1 cellular context compared by ENCODE assay signal in the genomic region with DNA sequence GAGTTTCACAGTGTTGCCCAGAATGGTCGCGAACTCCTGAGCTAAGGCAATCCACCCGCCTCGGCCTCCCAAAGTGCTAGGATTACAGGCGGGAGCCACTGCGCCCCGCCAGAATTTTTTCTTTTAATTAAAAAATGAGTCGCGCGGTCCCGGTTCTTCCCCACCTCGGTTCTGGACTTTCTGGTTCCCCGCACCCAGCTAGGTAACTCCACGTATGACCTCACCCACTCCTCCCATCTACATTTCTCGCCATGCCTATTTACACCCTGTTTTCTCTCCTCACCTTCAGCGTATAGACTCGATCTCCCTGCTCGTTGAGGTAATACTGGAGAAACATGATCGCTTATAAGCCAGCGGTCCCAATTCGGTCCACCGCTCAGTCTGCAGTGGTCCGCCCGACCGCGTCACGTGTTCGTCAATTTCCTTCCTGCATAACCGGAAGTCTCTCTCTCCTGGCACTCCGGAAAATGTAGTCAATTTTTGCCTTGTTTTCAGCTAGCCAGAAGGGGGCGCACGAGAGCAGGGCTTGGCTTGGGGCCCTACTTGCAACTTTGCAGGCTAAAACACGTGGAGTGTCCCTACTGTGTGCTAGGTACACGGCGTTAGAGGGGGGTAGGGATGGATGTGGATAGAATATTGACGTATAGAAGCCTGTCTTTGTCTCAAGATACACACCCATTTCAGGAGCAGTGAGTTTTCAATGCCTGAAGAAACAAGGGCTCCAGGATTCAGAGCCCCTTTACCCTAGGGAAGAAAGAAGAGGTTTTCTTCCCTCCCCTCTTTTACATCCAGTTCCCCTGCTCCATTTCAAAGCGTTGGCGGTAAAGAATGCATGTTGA.
TF ChIP-seq lines count a peak whose summit lies in the region.

TSS of gene NOP10 (minus strand) at position 400 of the 839 bp plus-strand sequence. CDS start at position 337, 63 bp downstream.
TSS of gene NUTM1 (plus strand) at position 579 of the 839 bp plus-strand sequence. CDS start 382 bp downstream, outside the sequence.

TF ChIP-seq in HepG2, 621 proteins besides CTCF, POLR2A, EP300 and RAD21 (continued from another document and continues in another):
- TF ChIP-seq ZBTB46 (CRISPR knock-in tag; IDR thresholded peaks at IDR 0.05; ENCODE audit: borderline replicate concordance), result no peak
- TF ChIP-seq ZFP36 (IDR thresholded peaks at IDR 0.05; ENCODE audit: borderline replicate concordance, low read depth, low read length, partially characterized antibody), result no peak
- 0 out of 2 replicates have a peak, but pooled peaks have one; percentile 50 for TF ChIP-seq ARNT2 (CRISPR knock-in tag; IDR thresholded peaks at IDR 0.05; ENCODE audit: low read depth)
- TF ChIP-seq FOSL1 (CRISPR knock-in tag; IDR thresholded peaks at IDR 0.05; ENCODE audit: borderline replicate concordance), result no peak
- TF ChIP-seq TIGD3 (CRISPR knock-in tag; IDR thresholded peaks at IDR 0.05; ENCODE audit: borderline replicate concordance), result no peak
- TF ChIP-seq ATRX (CRISPR knock-in tag; IDR thresholded peaks at IDR 0.05; ENCODE audit: borderline replicate concordance), result no peak
- TF ChIP-seq, protein P1, sequence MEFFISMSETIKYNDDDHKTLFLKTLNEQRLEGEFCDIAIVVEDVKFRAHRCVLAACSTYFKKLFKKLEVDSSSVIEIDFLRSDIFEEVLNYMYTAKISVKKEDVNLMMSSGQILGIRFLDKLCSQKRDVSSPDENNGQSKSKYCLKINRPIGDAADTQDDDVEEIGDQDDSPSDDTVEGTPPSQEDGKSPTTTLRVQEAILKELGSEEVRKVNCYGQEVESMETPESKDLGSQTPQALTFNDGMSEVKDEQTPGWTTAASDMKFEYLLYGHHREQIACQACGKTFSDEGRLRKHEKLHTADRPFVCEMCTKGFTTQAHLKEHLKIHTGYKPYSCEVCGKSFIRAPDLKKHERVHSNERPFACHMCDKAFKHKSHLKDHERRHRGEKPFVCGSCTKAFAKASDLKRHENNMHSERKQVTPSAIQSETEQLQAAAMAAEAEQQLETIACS (CRISPR knock-in tag; IDR thresholded peaks at IDR 0.05), result no peak
- no peak for TF ChIP-seq ZIK1 (CRISPR knock-in tag; IDR thresholded peaks at IDR 0.05; ENCODE audit: borderline replicate concordance, low read depth)
- TF ChIP-seq ZNF549 (CRISPR knock-in tag; IDR thresholded peaks at IDR 0.05), result no peak
- peak; percentile 96 for TF ChIP-seq DMAP1 (CRISPR knock-in tag; IDR thresholded peaks at IDR 0.05)
- TF ChIP-seq ELF4 (CRISPR knock-in tag; IDR thresholded peaks at IDR 0.05; ENCODE audit: borderline replicate concordance), result peak; percentile 52; the same call in 1 of the 2 replicates
- no peak for TF ChIP-seq ZNF83 (CRISPR knock-in tag; IDR thresholded peaks at IDR 0.05; ENCODE audit: borderline replicate concordance)
- no peak for TF ChIP-seq ZNF136 (CRISPR knock-in tag; IDR thresholded peaks at IDR 0.05; ENCODE audit: low read depth)
- TF ChIP-seq ZNF224 (CRISPR knock-in tag; IDR thresholded peaks at IDR 0.05), result no peak
- no peak for TF ChIP-seq NPAS2 (CRISPR knock-in tag; IDR thresholded peaks at IDR 0.05; ENCODE audit: borderline replicate concordance)
- 0 out of 2 replicates have a peak, but pooled peaks have one; percentile 57 for TF ChIP-seq ATF1 (CRISPR knock-in tag; IDR thresholded peaks at IDR 0.05)
- TF ChIP-seq SP5 (CRISPR knock-in tag; IDR thresholded peaks at IDR 0.05; ENCODE audit: borderline replicate concordance, low read depth), result no peak
- no peak for TF ChIP-seq DPF2 (CRISPR knock-in tag; IDR thresholded peaks at IDR 0.05; ENCODE audit: borderline replicate concordance, low read depth)
- peak; percentile 49; the same call in 1 of the 2 replicates for TF ChIP-seq IKZF5 (CRISPR knock-in tag; IDR thresholded peaks at IDR 0.05)
- no peak for TF ChIP-seq ATF7 (IDR thresholded peaks at IDR 0.05)
- peak; percentile 61; the same call in 1 of the 2 replicates for TF ChIP-seq ATF7 (CRISPR knock-in tag; IDR thresholded peaks at IDR 0.05)
- TF ChIP-seq ELF3 (CRISPR knock-in tag; IDR thresholded peaks at IDR 0.05), result peak; percentile 90
- TF ChIP-seq ZNF792 (CRISPR knock-in tag; IDR thresholded peaks at IDR 0.05), result peak; percentile 56; the same call in 1 of the 2 replicates
- TF ChIP-seq ZBTB7A (CRISPR knock-in tag; IDR thresholded peaks at IDR 0.05), result no peak
- peak; percentile 71; the same call in 1 of the 2 replicates for TF ChIP-seq RXRB (CRISPR knock-in tag; IDR thresholded peaks at IDR 0.05; ENCODE audit: borderline replicate concordance)
- TF ChIP-seq ZFP37 (CRISPR knock-in tag; IDR thresholded peaks at IDR 0.05; ENCODE audit: borderline replicate concordance), result no peak
- TF ChIP-seq SP140L (CRISPR knock-in tag; IDR thresholded peaks at IDR 0.05; ENCODE audit: borderline replicate concordance), result no peak
- TF ChIP-seq, protein P2, sequence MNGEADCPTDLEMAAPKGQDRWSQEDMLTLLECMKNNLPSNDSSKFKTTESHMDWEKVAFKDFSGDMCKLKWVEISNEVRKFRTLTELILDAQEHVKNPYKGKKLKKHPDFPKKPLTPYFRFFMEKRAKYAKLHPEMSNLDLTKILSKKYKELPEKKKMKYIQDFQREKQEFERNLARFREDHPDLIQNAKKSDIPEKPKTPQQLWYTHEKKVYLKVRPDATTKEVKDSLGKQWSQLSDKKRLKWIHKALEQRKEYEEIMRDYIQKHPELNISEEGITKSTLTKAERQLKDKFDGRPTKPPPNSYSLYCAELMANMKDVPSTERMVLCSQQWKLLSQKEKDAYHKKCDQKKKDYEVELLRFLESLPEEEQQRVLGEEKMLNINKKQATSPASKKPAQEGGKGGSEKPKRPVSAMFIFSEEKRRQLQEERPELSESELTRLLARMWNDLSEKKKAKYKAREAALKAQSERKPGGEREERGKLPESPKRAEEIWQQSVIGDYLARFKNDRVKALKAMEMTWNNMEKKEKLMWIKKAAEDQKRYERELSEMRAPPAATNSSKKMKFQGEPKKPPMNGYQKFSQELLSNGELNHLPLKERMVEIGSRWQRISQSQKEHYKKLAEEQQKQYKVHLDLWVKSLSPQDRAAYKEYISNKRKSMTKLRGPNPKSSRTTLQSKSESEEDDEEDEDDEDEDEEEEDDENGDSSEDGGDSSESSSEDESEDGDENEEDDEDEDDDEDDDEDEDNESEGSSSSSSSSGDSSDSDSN (CRISPR knock-in tag; IDR thresholded peaks at IDR 0.05), result peak; percentile 52
- TF ChIP-seq RERE (CRISPR knock-in tag; IDR thresholded peaks at IDR 0.05; ENCODE audit: low read depth), result no peak
- TF ChIP-seq ZSCAN5A (CRISPR knock-in tag; IDR thresholded peaks at IDR 0.05; ENCODE audit: borderline replicate concordance), result peak; percentile 81
- TF ChIP-seq KLF6 (CRISPR knock-in tag; IDR thresholded peaks at IDR 0.05), result 0 out of 2 replicates have a peak, but pooled peaks have one; percentile 29
- no peak for TF ChIP-seq ZNF296 (CRISPR knock-in tag; conservative IDR thresholded peaks at IDR 0.05)
- 0 out of 2 replicates have a peak, but pooled peaks have one; percentile 35 for TF ChIP-seq TOPORS (CRISPR knock-in tag; IDR thresholded peaks at IDR 0.05)
- TF ChIP-seq ZNF644 (CRISPR knock-in tag; IDR thresholded peaks at IDR 0.05; ENCODE audit: low read depth), result no peak
